ENCODE assay signal across 17 cellular contexts in the genomic region with DNA sequence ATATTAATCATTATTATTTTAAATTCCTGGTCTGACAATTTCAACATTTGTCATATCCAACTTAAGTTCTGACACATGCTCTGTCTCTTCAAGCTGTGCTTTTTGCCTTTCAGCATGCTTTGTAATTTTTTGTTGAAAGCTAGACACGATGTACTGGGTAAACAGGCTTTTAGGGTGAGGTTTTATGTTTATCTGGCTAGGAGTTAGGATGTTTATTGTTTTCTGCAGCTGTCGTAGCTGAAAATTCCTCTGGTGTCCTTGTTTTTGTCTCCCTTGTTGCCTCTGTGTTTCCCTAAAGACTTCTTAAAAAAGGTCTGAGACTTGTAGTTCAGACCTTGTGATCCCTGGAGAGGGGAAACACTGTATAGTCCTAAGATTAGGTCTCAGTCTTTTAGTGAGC. TPM values are rescaled to one million over a fixed set of nuclear protein-coding genes. Genes with fewer than 3 reads are reported as not detected.
DNase-seq lines count a peak whose midpoint lies in the region; ATAC-seq, FAIRE-seq and TF ChIP-seq lines count a peak whose summit lies in the region.
"Had no signal": no experiment of that assay in that cellular context is flagged by ENCODE, and none has a peak within 500 bp of the region (broad histone marks: within the 10 kb centered on the region; RNA-seq: fewer than 3 reads in every experiment).

No MANE protein-coding gene starts in this region.

- in situ Hi-C loops in HepG2 (cut with HindIII; ENCODE audit: extremely low pct_ligation_motif_present, low pct_unique_long_range_greater_than_20kb): no loop called here

- H3K4me3 ChIP-seq in HepG2 (replicated peaks in 1 of 3; ENCODE audit: insufficient read depth in 1 of 3, low read depth in 2 of 3, low read length in 3 of 3) (no peak overlapping the region), right lobe of liver (no peak overlapping the region), endodermal cell (ENCODE audit: low read length) (no peak overlapping the region)

- peaks cover 51% of the 10 kb centered on the region for H3K4me1 ChIP-seq in HepG2 (ENCODE audit: insufficient read depth, low read length)
- no peaks in the 10 kb centered on the region for H3K4me1 ChIP-seq in right lobe of liver
- no peaks in the 10 kb centered on the region for H3K4me1 ChIP-seq in endodermal cell (ENCODE audit: control insufficient read depth, insufficient read depth, low read length)
- H3K4me1 ChIP-seq: BE2C had no signal

- H3K9me3 ChIP-seq in HepG2 (ENCODE audit: low read length) (no peaks in the 10 kb centered on the region), right lobe of liver (no peaks in the 10 kb centered on the region), endodermal cell (ENCODE audit: control insufficient read depth, low read length) (peaks cover 4% of the 10 kb centered on the region)
- H3K9me3 ChIP-seq: BE2C, Caco-2 had no signal

- H2AFZ ChIP-seq in HepG2 (ENCODE audit: low read length): no peak overlapping the region

- no peak overlapping the region for H3K9ac ChIP-seq in HepG2 (ENCODE audit: insufficient read depth, low read depth, low read length)
- H3K9ac ChIP-seq in endodermal cell (ENCODE audit: extremely low read depth, low read length, poor library complexity, severe bottlenecking): no peak overlapping the region

- TF ChIP-seq CTCF in HepG2 (CRISPR knock-in tag; IDR thresholded peaks at IDR 0.05) (no peak), right lobe of liver (IDR thresholded peaks at IDR 0.05) (no peak), endodermal cell (conservative IDR thresholded peaks at IDR 0.05) (no peak), nephron progenitor cell (IDR thresholded peaks at IDR 0.05) (no peak), type B pancreatic cell (conservative IDR thresholded peaks at IDR 0.05) (no peak)

- WGBS in HepG2 (ENCODE audit: low lambda C conversion rate): 90% methylated on average over 2 of the region's 2 CpGs
- WGBS in right lobe of liver (ENCODE audit: insufficient coverage, low coverage, low lambda C conversion rate, missing lambda C conversion rate): 87% methylated on average over 2 of the region's 2 CpGs
- WGBS in endodermal cell (ENCODE audit: insufficient coverage in 1 of 2, insufficient read length in 1 of 2), 2 experiments: 89% methylated on average over 2 of the region's 2 CpGs; no CpG with 5 or more reads in 1 of the 2 experiments

- no peaks in the 10 kb centered on the region for H3K27me3 Mint-ChIP-seq in endodermal cell (ENCODE audit: insufficient read depth)
- H3K27me3 Mint-ChIP-seq in nephron progenitor cell (ENCODE audit: low read depth, poor library complexity): no peaks in the 10 kb centered on the region
- H3K27me3 Mint-ChIP-seq in type B pancreatic cell: no peaks in the 10 kb centered on the region

- H3K36me3 Mint-ChIP-seq in endodermal cell (ENCODE audit: low read depth) (peaks cover 81% of the 10 kb centered on the region), nephron progenitor cell (ENCODE audit: low read depth) (peaks cover 79% of the 10 kb centered on the region), type B pancreatic cell (peaks cover 46% of the 10 kb centered on the region)

- peak overlapping the region; percentile 78 for H3K27ac ChIP-seq in HepG2 (ENCODE audit: extremely low read length, insufficient read depth, low read length)
- no peak overlapping the region for H3K27ac ChIP-seq in right lobe of liver
- H3K27ac ChIP-seq in endodermal cell (ENCODE audit: low read depth, low read length): no peak overlapping the region
- H3K27ac ChIP-seq: C4-2B had no signal

- no peak for TF ChIP-seq POLR2A in HepG2 (IDR thresholded peaks at IDR 0.05; ENCODE audit: insufficient read depth in 1 of 2, low read depth in 2 of 2, low read length in 2 of 2)
- TF ChIP-seq POLR2A in right lobe of liver (IDR thresholded peaks at IDR 0.05): no peak

- no peaks in the 10 kb centered on the region for H4K20me1 ChIP-seq in HepG2 (ENCODE audit: insufficient read depth, low read length)

- POLR2A ChIA-PET in HepG2 (lab: Yijun Ruan, JAX): no interaction called here

- no peak for DNase-seq in HepG2 (ENCODE audit: low spot score)
- DNase-seq in right lobe of liver: no peak
- no peak for DNase-seq in endodermal cell
- DNase-seq in nephron progenitor cell: no peak
- DNase-seq in type B pancreatic cell (ENCODE audit: extremely low spot score, unreplicated experiment): no peak
- no peak for DNase-seq in activated CD4-positive, alpha-beta T cell treated with anti-CD3 and anti-CD28 coated beads, Interleukin-2, amount 50 U/mL, for 4 hours
- DNase-seq in stimulated activated CD4-positive, alpha-beta T cell treated with anti-CD3 and anti-CD28 coated beads, Interleukin-2, amount 100 ng/mL, for 24 hours: no peak
- DNase-seq in stimulated activated CD4-positive, alpha-beta T cell treated with anti-CD3 and anti-CD28 coated beads, Interleukin-1b, Interleukin-23, amount 100 ng/mL, for 48 hours: no peak
- DNase-seq: BE2C; Caco-2; CD8-positive, alpha-beta T cell; DMS53; GF-D8; HCEC 1CT; HFFc6 had no signal

- H3K27ac Mint-ChIP-seq in endodermal cell (peak overlapping the region; percentile 84), nephron progenitor cell (peak overlapping the region; percentile 61), type B pancreatic cell (peak overlapping the region; percentile 87)
- H3K27ac Mint-ChIP-seq: CD8-positive, alpha-beta T cell; HFFc6 had no signal

- no peaks in the 10 kb centered on the region for H3K27me3 ChIP-seq in HepG2 (ENCODE audit: control insufficient read depth in 1 of 2, insufficient read depth in 2 of 2, low read length in 2 of 2)
- no peaks in the 10 kb centered on the region for H3K27me3 ChIP-seq in right lobe of liver
- no peaks in the 10 kb centered on the region for H3K27me3 ChIP-seq in endodermal cell (ENCODE audit: control insufficient read depth, insufficient read depth, low read length, poor library complexity, severe bottlenecking)
- H3K27me3 ChIP-seq: BE2C had no signal

- no peak for TF ChIP-seq RAD21 in HepG2 (CRISPR knock-in tag; IDR thresholded peaks at IDR 0.05)

- FAIRE-seq in HepG2 (lab: Jason Lieb, UNC): no peak
- FAIRE-seq: H1 had no signal

- H3K4me2 ChIP-seq in HepG2 (ENCODE audit: low read depth, low read length): no peak overlapping the region

- peaks cover 0 to 18% of the 10 kb centered on the region in 2 experiments for H3K36me3 ChIP-seq in HepG2 (replicated peaks in 1 of 2; ENCODE audit: control insufficient read depth in 1 of 2, insufficient read depth in 2 of 2, low read length in 2 of 2)
- H3K36me3 ChIP-seq in right lobe of liver: peaks cover 0 to 65% (median 37%) of the 10 kb centered on the region in 4 donors
- peaks cover 72% of the 10 kb centered on the region for H3K36me3 ChIP-seq in endodermal cell (ENCODE audit: control insufficient read depth, insufficient read depth, low read length)

- no peak for TF ChIP-seq EP300 in HepG2 (IDR thresholded peaks at IDR 0.05; ENCODE audit: low read depth in 2 of 2, low read length in 2 of 2)
- TF ChIP-seq EP300 in HepG2 (CRISPR knock-in tag; IDR thresholded peaks at IDR 0.05; ENCODE audit: borderline replicate concordance): no peak

- ATAC-seq in HepG2 (no peak), right lobe of liver (no peak)
- ATAC-seq: CD8-positive, alpha-beta T cell had no signal

- intact Hi-C loops in HepG2 (cut with micrococcal nuclease; ENCODE audit: unreplicated experiment) (no loop called here), right lobe of liver (cut with DNase I) (no loop called here)

- H3K4me3 Mint-ChIP-seq in endodermal cell (no peak overlapping the region), nephron progenitor cell (no peak overlapping the region), type B pancreatic cell (peak overlapping the region; percentile 16)
- H3K4me3 Mint-ChIP-seq: CD8-positive, alpha-beta T cell; HFFc6 had no signal

- peaks cover 7% of the 10 kb centered on the region for H3K9me3 Mint-ChIP-seq in endodermal cell
- no peaks in the 10 kb centered on the region for H3K9me3 Mint-ChIP-seq in nephron progenitor cell
- H3K9me3 Mint-ChIP-seq in type B pancreatic cell: no peaks in the 10 kb centered on the region
- H3K9me3 Mint-ChIP-seq: CD8-positive, alpha-beta T cell; HFFc6 had no signal

- CTCF ChIA-PET in HepG2 (lab: Yijun Ruan, JAX; ENCODE audit: low intra/inter-chr PET ratio, low total read pairs): no interaction called here

- no TSS peak for BruUV-seq in HepG2 (replicated peaks; lab: Mats Ljungman, UMichigan)

- no peaks in the 10 kb centered on the region for H3K79me2 ChIP-seq in HepG2 (ENCODE audit: insufficient read depth, low read length)

- H3K4me1 Mint-ChIP-seq in endodermal cell: no peaks in the 10 kb centered on the region
- H3K4me1 Mint-ChIP-seq in nephron progenitor cell: no peaks in the 10 kb centered on the region
- no peaks in the 10 kb centered on the region for H3K4me1 Mint-ChIP-seq in type B pancreatic cell (ENCODE audit: unreplicated experiment)

RNA-seq across cellular contexts. Expression of a gene that starts 20.6 kb away (rescaled TPM):
- total RNA-seq in HepG2 (2016; rRNA removed; fragmentation: Illumina TruSeq; extraction: Trizol): 19.4 and 21.3 TPM in 2 replicates
- total RNA-seq in HepG2 (2016; cell fraction: cytosol; rRNA removed; fragmentation: Illumina TruSeq; extraction: Trizol; ENCODE audit: low read depth): 8.5 and 9.6 TPM in 2 replicates
- total RNA-seq in HepG2 (2016; cell fraction: insoluble cytoplasmic fraction; rRNA removed; fragmentation: Illumina TruSeq; extraction: Trizol): 18.9 and 21.1 TPM in 2 replicates
- 5.5 and 6.8 TPM in 2 replicates for total RNA-seq in HepG2 (2016; cell fraction: membrane; rRNA removed; fragmentation: Illumina TruSeq; extraction: Trizol)
- 33.9 and 41.9 TPM in 2 replicates for total RNA-seq in HepG2 (2016; cell fraction: nucleus; rRNA removed; fragmentation: Illumina TruSeq; extraction: Trizol)
- 10.4 and 12.0 TPM in 2 replicates for polyA plus RNA-seq in HepG2 (2011; rRNA removed)
- 5.1 and 6.7 TPM in 2 replicates for polyA plus RNA-seq in HepG2 (2011; cell fraction: cytosol; rRNA removed)
- 12.3 and 18.3 TPM in 2 replicates for polyA plus RNA-seq in HepG2 (2011; cell fraction: nucleus; rRNA removed)
- polyA plus RNA-seq in HepG2 (2012): 11.4 and 12.9 TPM in 2 replicates
- 1.2 TPM in 2 replicates for polyA plus RNA-seq in HepG2 (2016; cell fraction: cytosol; fragmentation: Illumina TruSeq; extraction: Trizol; ENCODE audit: low read depth)
- 12.1 and 13.2 TPM in 2 replicates for polyA plus RNA-seq in HepG2 (2016; cell fraction: insoluble cytoplasmic fraction; fragmentation: Illumina TruSeq; extraction: Trizol; ENCODE audit: low read depth)
- 2.0 and 3.0 TPM in 2 replicates for polyA plus RNA-seq in HepG2 (2016; cell fraction: membrane; fragmentation: Illumina TruSeq; extraction: Trizol; ENCODE audit: low read depth)
- 21.4 and 24.7 TPM in 2 replicates for polyA plus RNA-seq in HepG2 (2016; cell fraction: nucleus; fragmentation: Illumina TruSeq; extraction: Trizol; ENCODE audit: insufficient read depth, low read depth)
- polyA minus RNA-seq in HepG2 (2011; rRNA and poly(A)+ RNA removed; ENCODE audit: low replicate concordance): 6.9 and 11.9 TPM in 2 replicates
- polyA minus RNA-seq in HepG2 (2011; cell fraction: cytosol; rRNA and poly(A)+ RNA removed): 9.5 and 12.2 TPM in 2 replicates
- polyA minus RNA-seq in HepG2 (2011; cell fraction: nucleus; rRNA and poly(A)+ RNA removed): 130 and 161 TPM in 2 replicates
- 10 to 100 TPM; 22.5 to 46.7 (median 31.6) TPM for total RNA-seq in right lobe of liver
- 10 to 100 TPM; 25.8 to 38.3 TPM for total RNA-seq in endodermal cell
- polyA plus RNA-seq in endodermal cell (2013, experiment 1 of 2): 14.5 TPM
- polyA plus RNA-seq in endodermal cell (2013, experiment 2 of 2): 19.5 TPM
- 26.5 and 49.9 TPM in 2 replicates for total RNA-seq in type B pancreatic cell (ENCODE audit: low replicate concordance)

RNA-seq across cellular contexts. Expression of a gene that starts 51.3 kb away (rescaled TPM):
- total RNA-seq in HepG2 (2016; rRNA removed; fragmentation: Illumina TruSeq; extraction: Trizol): 40.9 and 55.0 TPM in 2 replicates
- 52.3 and 55.7 TPM in 2 replicates for total RNA-seq in HepG2 (2016; cell fraction: cytosol; rRNA removed; fragmentation: Illumina TruSeq; extraction: Trizol; ENCODE audit: low read depth)
- 43.2 and 52.1 TPM in 2 replicates for total RNA-seq in HepG2 (2016; cell fraction: insoluble cytoplasmic fraction; rRNA removed; fragmentation: Illumina TruSeq; extraction: Trizol)
- total RNA-seq in HepG2 (2016; cell fraction: membrane; rRNA removed; fragmentation: Illumina TruSeq; extraction: Trizol): 86.1 and 93.3 TPM in 2 replicates
- 25.0 and 26.1 TPM in 2 replicates for total RNA-seq in HepG2 (2016; cell fraction: nucleus; rRNA removed; fragmentation: Illumina TruSeq; extraction: Trizol)
- 22.0 and 29.2 TPM in 2 replicates for polyA plus RNA-seq in HepG2 (2011; rRNA removed)
- 12.4 and 20.1 TPM in 2 replicates for polyA plus RNA-seq in HepG2 (2011; cell fraction: cytosol; rRNA removed)
- 8.6 and 10.7 TPM in 2 replicates for polyA plus RNA-seq in HepG2 (2011; cell fraction: nucleus; rRNA removed)
- 27.7 and 28.7 TPM in 2 replicates for polyA plus RNA-seq in HepG2 (2012)
- polyA plus RNA-seq in HepG2 (2016; cell fraction: cytosol; fragmentation: Illumina TruSeq; extraction: Trizol; ENCODE audit: low read depth): 66.1 and 75.8 TPM in 2 replicates
- 58.6 and 61.4 TPM in 2 replicates for polyA plus RNA-seq in HepG2 (2016; cell fraction: insoluble cytoplasmic fraction; fragmentation: Illumina TruSeq; extraction: Trizol; ENCODE audit: low read depth)
- 84.0 and 89.1 TPM in 2 replicates for polyA plus RNA-seq in HepG2 (2016; cell fraction: membrane; fragmentation: Illumina TruSeq; extraction: Trizol; ENCODE audit: low read depth)
- 40.7 and 42.0 TPM in 2 replicates for polyA plus RNA-seq in HepG2 (2016; cell fraction: nucleus; fragmentation: Illumina TruSeq; extraction: Trizol; ENCODE audit: insufficient read depth, low read depth)
- polyA minus RNA-seq in HepG2 (2011; rRNA and poly(A)+ RNA removed; ENCODE audit: low replicate concordance): 16.4 and 27.7 TPM in 2 replicates
- 9.5 and 10.6 TPM in 2 replicates for polyA minus RNA-seq in HepG2 (2011; cell fraction: cytosol; rRNA and poly(A)+ RNA removed)
- polyA minus RNA-seq in HepG2 (2011; cell fraction: nucleus; rRNA and poly(A)+ RNA removed): 28.2 and 32.8 TPM in 2 replicates
- total RNA-seq in right lobe of liver: 10 to 100 TPM; 15.6 to 37.2 (median 26.7) TPM
- 10 to 100 TPM; 29.6 to 33.7 TPM for total RNA-seq in endodermal cell
- polyA plus RNA-seq in endodermal cell (2013, experiment 1 of 2): 40.6 TPM
- polyA plus RNA-seq in endodermal cell (2013, experiment 2 of 2): 35.8 TPM
- total RNA-seq in type B pancreatic cell (ENCODE audit: low replicate concordance): 33.2 and 36.8 TPM in 2 replicates
